ENCODE assay signal across 19 cellular contexts in genomic region chr11:21927628-21928027, GRCh38.
"Had no signal": no experiment of that assay in that cellular context is flagged by ENCODE, and none has a peak within 500 bp of the region (broad histone marks: within the 10 kb centered on the region; RNA-seq: fewer than 3 reads in every experiment).

No MANE protein-coding gene starts in this region.

- DNase-seq: activated CD4-positive, alpha-beta T cell treated with anti-CD3 and anti-CD28 coated beads for 4 hours; activated CD8-positive, alpha-beta memory T cell treated with anti-CD3 and anti-CD28 coated beads, Interleukin-2, amount 50 U/mL, for 4 hours; activated CD8-positive, alpha-beta T cell treated with anti-CD3 and anti-CD28 coated beads for 36 hours; activated gamma-delta T cell treated with Interleukin-2 at 50 U/mL for 16 hours; activated naive CD4-positive, alpha-beta T cell treated with anti-CD3 and anti-CD28 coated beads, Interleukin-2, amount 10 ng/mL, durations not matched to agents 7 days and 5 days; activated naive CD8-positive, alpha-beta T cell treated with anti-CD3 and anti-CD28 coated beads for 36 hours; activated T-cell treated with anti-CD3 and anti-CD28 coated beads, Interleukin-2, amount 50 U/mL, for 72 hours; caudate nucleus; Karpas-422; NCI-H1417; NCI-H2081; NCI-H510A treated with DMSO at 0.1 percent for 48 hours; Right ventricle myocardium superior; RPMI8226; SJCRH30 had no signal

- H3K9me3 ChIP-seq: breast epithelium, SJCRH30 had no signal

- H3K4me1 ChIP-seq: breast epithelium, SJCRH30 had no signal

- FAIRE-seq: K562 had no signal

- H3K36me3 ChIP-seq: breast epithelium, SJCRH30 had no signal

- ATAC-seq: activated CD4-positive, CD25-positive, alpha-beta regulatory T cell treated with anti-CD3 and anti-CD28 coated beads, Interleukin-2, amount 50 U/mL, for 24 hours; activated CD8-positive, alpha-beta T cell treated with anti-CD3 and anti-CD28 coated beads for 36 hours; activated T-cell treated with anti-CD3 and anti-CD28 coated beads, Interleukin-2, amount 50 U/mL, for 72 hours; K562; Panc1 had no signal

- H3K27me3 ChIP-seq: breast epithelium, SJCRH30 had no signal

- H3K4me3 ChIP-seq: breast epithelium, K562, SJCRH30 had no signal

- H3K27ac ChIP-seq: breast epithelium, SJCRH30 had no signal
